In the genomic region with DNA sequence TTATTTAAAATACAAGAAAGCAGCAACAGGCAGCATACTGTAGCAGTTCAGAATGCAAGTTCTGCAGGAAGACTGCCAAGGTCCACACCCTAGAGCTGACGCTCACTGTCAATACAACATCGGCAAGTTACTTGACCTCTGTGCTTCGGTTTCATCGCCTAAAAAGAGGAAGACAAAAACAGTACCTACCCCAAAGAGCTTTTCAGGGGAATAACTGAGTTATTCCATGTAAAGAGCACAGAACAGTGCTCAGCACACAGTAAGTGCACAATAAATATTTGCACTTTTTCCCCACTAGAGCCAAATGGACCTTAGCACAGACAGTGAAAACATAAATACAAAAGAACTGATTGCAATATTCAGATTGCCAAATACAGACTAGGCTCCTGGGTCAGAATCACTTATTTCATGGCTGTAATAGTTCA, we compare ENCODE assay signal across 16 cellular contexts.
DNase-seq lines count a peak whose midpoint lies in the region; ATAC-seq and TF ChIP-seq lines count a peak whose summit lies in the region.
"Had no signal": no experiment of that assay in that cellular context is flagged by ENCODE, and none has a peak within 500 bp of the region (broad histone marks: within the 10 kb centered on the region; RNA-seq: fewer than 3 reads in every experiment).

No MANE protein-coding gene starts in this region.

- no peak for TF ChIP-seq POLR2A in esophagus squamous epithelium (IDR thresholded peaks at IDR 0.05)

- no peaks in the 10 kb centered on the region for H4K20me1 ChIP-seq in Karpas-422 (ENCODE audit: insufficient read depth, low read depth, low read length)

- H3K9me3 ChIP-seq in Karpas-422 (ENCODE audit: low read length) (no peaks in the 10 kb centered on the region), adipocyte (ENCODE audit: control insufficient read depth, low read length) (no peaks in the 10 kb centered on the region), esophagus squamous epithelium (no peaks in the 10 kb centered on the region)
- H3K9me3 ChIP-seq: adrenal gland, BLaER1, thyroid gland had no signal

- ATAC-seq in sciatic nerve = peak; percentile 70

- no peak overlapping the region for H3K4me2 ChIP-seq in Karpas-422 (ENCODE audit: low read depth, low read length, poor library complexity, severe bottlenecking)
- H3K4me2 ChIP-seq: BLaER1 had no signal

- TF ChIP-seq CTCF in esophagus squamous epithelium (IDR thresholded peaks at IDR 0.05) = no peak

- peaks cover 42% of the 10 kb centered on the region for H3K36me3 ChIP-seq in Karpas-422 (ENCODE audit: insufficient read depth, low read length)
- H3K36me3 ChIP-seq in adipocyte (ENCODE audit: control insufficient read depth, insufficient read depth, low read length, severe bottlenecking) = no peaks in the 10 kb centered on the region
- H3K36me3 ChIP-seq in esophagus squamous epithelium = peaks cover 0 to 30% (median 0%) of the 10 kb centered on the region in 3 donors
- H3K36me3 ChIP-seq: adrenal gland, thyroid gland had no signal

- intact Hi-C loops in sciatic nerve (cut with DNase I) = no loop called here
- intact Hi-C loops in esophagus squamous epithelium (cut with DNase I) = no loop called here

- H3K4me1 ChIP-seq in Karpas-422 (ENCODE audit: low read length) (peaks cover 58% of the 10 kb centered on the region), adipocyte (ENCODE audit: control insufficient read depth, insufficient read depth, low read length) (peaks cover 32% of the 10 kb centered on the region), esophagus squamous epithelium (peaks cover 0 to 19% (median 0%) of the 10 kb centered on the region in 3 donors)

- H2AFZ ChIP-seq in Karpas-422 (ENCODE audit: low read length) = no peak overlapping the region

- H3K9me2 ChIP-seq in Karpas-422 (replicated peaks; ENCODE audit: insufficient read depth, low read length) = no peaks in the 10 kb centered on the region

- no peak overlapping the region for H3K4me3 ChIP-seq in Karpas-422 (ENCODE audit: low read length)
- peak overlapping the region; percentile 46 for H3K4me3 ChIP-seq in adipocyte (ENCODE audit: low read length)
- no peak overlapping the region for H3K4me3 ChIP-seq in esophagus squamous epithelium
- H3K4me3 ChIP-seq: adrenal gland, BLaER1, thyroid gland had no signal

- H3K27me3 ChIP-seq in Karpas-422 (ENCODE audit: low read length) (no peaks in the 10 kb centered on the region), adipocyte (replicated peaks; ENCODE audit: control insufficient read depth, insufficient read depth, low read length) (no peaks in the 10 kb centered on the region), esophagus squamous epithelium (no peaks in the 10 kb centered on the region)
- H3K27me3 ChIP-seq: adrenal gland, BLaER1, thyroid gland had no signal

- H3K9ac ChIP-seq in Karpas-422 (ENCODE audit: low read length) (no peak overlapping the region), adipocyte (ENCODE audit: low read length) (peak overlapping the region; percentile 14)
- H3K9ac ChIP-seq: BLaER1 had no signal

- peaks cover 88% of the 10 kb centered on the region for H3K79me2 ChIP-seq in Karpas-422 (ENCODE audit: low read length)

- 28 to 62% methylated on average over 4 of the region's 4 CpGs for whole genome bisulfite sequencing in esophagus squamous epithelium, 2 donors

- H3K27ac ChIP-seq in Karpas-422 (ENCODE audit: low read length) (peak overlapping the region; percentile 29; the same call in 1 of the 2 replicates), esophagus squamous epithelium (no peak overlapping the region)
- H3K27ac ChIP-seq: adrenal gland, BLaER1, thyroid gland had no signal

- DNase-seq in Karpas-422 (no peak), adipocyte (ENCODE audit: low read depth) (no peak), iris pigment epithelial cell (ENCODE audit: low read depth) (peak; percentile 31), sciatic nerve (ENCODE audit: low spot score) (no peak), esophagus squamous epithelium (lab: John Stamatoyannopoulos, UW) (no peak), activated gamma-delta T cell (lab: John Stamatoyannopoulos, UW) (no peak), T-helper 1 cell (no peak), DMS79 (lab: John Stamatoyannopoulos, UW) (no peak)
- DNase-seq: activated CD8-positive, alpha-beta memory T cell treated with anti-CD3 and anti-CD28 coated beads for 24 hours; endodermal cell; midbrain; NCI-H1048; NCI-H82; thyroid gland had no signal
